Comparison of ENCODE assay signal across 1 cellular context in genomic region chr17:78862073-78863023, GRCh38.
TF ChIP-seq lines count a peak whose summit lies in the region.

No MANE protein-coding gene starts in this region.

TF ChIP-seq in HEK293, 187 proteins besides CTCF, POLR2A, EP300 and RAD21 (continued from another document):
- TF ChIP-seq ZNF26 (tag by site-specific recombination; IDR thresholded peaks at IDR 0.05) (no peak), ZNF335 (tag by site-specific recombination; conservative IDR thresholded peaks at IDR 0.05) (0 out of 2 replicates have a peak, but pooled peaks have one; percentile 40), YY2 (tag by site-specific recombination; IDR thresholded peaks at IDR 0.05) (0 out of 2 replicates have a peak, but pooled peaks have one; percentile 28), ZNF394 (tag by site-specific recombination; IDR thresholded peaks at IDR 0.05; ENCODE audit: borderline replicate concordance) (peak; percentile 46; the same call in 1 of the 2 replicates), ZNF221 (tag by site-specific recombination; IDR thresholded peaks at IDR 0.05; ENCODE audit: borderline replicate concordance) (no peak), ZNF18 (tag by site-specific recombination; IDR thresholded peaks at IDR 0.05) (no peak), SETDB1 (IDR thresholded peaks at IDR 0.05; ENCODE audit: insufficient read length, low read length) (peak; percentile 78), ZNF580 (tag by site-specific recombination; IDR thresholded peaks at IDR 0.05) (peak; percentile 69; the same call in 1 of the 2 replicates), ZFP41 (tag by site-specific recombination; IDR thresholded peaks at IDR 0.05; ENCODE audit: borderline replicate concordance) (no peak), SP2 (tag by site-specific recombination; IDR thresholded peaks at IDR 0.05) (0 out of 2 replicates have a peak, but pooled peaks have one; percentile 26), ZNF24 (tag by site-specific recombination; IDR thresholded peaks at IDR 0.05) (0 out of 2 replicates have a peak, but pooled peaks have one; percentile 24), ZFP69B (tag by site-specific recombination; IDR thresholded peaks at IDR 0.05) (0 out of 2 replicates have a peak, but pooled peaks have one; percentile 26), ZIC2 (tag by site-specific recombination; IDR thresholded peaks at IDR 0.05) (peak; percentile 31; the same call in 1 of the 2 replicates), PATZ1 (tag by site-specific recombination; IDR thresholded peaks at IDR 0.05) (peak; percentile 58), ZNF792 (tag by site-specific recombination; IDR thresholded peaks at IDR 0.05) (no peak), ZNF146 (tag by site-specific recombination; IDR thresholded peaks at IDR 0.05) (peak; percentile 100), ZNF785 (tag by site-specific recombination; IDR thresholded peaks at IDR 0.05) (no peak), ZNF398 (tag by site-specific recombination; IDR thresholded peaks at IDR 0.05) (peak; percentile 62; the same call in 1 of the 2 replicates), ZFP37 (tag by site-specific recombination; IDR thresholded peaks at IDR 0.05) (peak; percentile 76), ZNF366 (tag by site-specific recombination; conservative IDR thresholded peaks at IDR 0.05) (peak; percentile 76), SP7 (tag by site-specific recombination; IDR thresholded peaks at IDR 0.05) (peak; percentile 82), ZEB2 (tag by site-specific recombination; IDR thresholded peaks at IDR 0.05) (0 out of 2 replicates have a peak, but pooled peaks have one; percentile 28), ZNF664 (tag by site-specific recombination; IDR thresholded peaks at IDR 0.05) (0 out of 2 replicates have a peak, but pooled peaks have one; percentile 19), KLF1 (tag by site-specific recombination; IDR thresholded peaks at IDR 0.05) (no peak), AEBP2 (tag by site-specific recombination; IDR thresholded peaks at IDR 0.05; ENCODE audit: borderline replicate concordance) (no peak), ZBTB17 (tag by site-specific recombination; IDR thresholded peaks at IDR 0.05) (0 out of 2 replicates have a peak, but pooled peaks have one; percentile 32), ZNF140 (tag by site-specific recombination; IDR thresholded peaks at IDR 0.05) (no peak), ZFHX2 (tag by site-specific recombination; conservative IDR thresholded peaks at IDR 0.05) (no peak), KLF8 (tag by site-specific recombination; IDR thresholded peaks at IDR 0.05) (no peak), TRIM28 (IDR thresholded peaks at IDR 0.05; ENCODE audit: borderline replicate concordance, low read length) (peak; percentile 69; the same call in 1 of the 2 replicates), ZNF184 (tag by site-specific recombination; IDR thresholded peaks at IDR 0.05) (peak; percentile 65; the same call in 1 of the 2 replicates), GLI4 (tag by site-specific recombination; IDR thresholded peaks at IDR 0.05) (0 out of 2 replicates have a peak, but pooled peaks have one; percentile 20)
